ENCODE assay signal across 16 cellular contexts in the genomic region with DNA sequence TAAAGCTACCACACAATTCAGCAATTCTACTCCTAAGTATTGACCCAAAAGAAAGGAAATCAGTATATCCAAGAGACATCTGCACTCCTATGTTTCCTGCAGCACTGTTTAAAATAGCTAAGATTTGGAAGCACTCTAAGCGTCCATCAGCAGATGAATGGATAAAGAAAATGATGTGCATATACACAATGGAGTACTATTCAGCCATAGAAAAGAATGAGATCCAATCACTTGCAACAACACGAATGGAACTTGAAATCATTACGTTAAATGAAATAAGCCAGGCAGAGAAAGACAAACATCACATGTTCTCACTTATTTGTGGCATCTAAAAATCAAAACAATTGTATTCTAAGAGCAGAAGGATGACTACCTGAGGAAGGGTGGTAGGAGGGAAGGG. TPM values are rescaled to one million over a fixed set of nuclear protein-coding genes. Genes with fewer than 3 reads are reported as not detected.
DNase-seq lines count a peak whose midpoint lies in the region; ATAC-seq and TF ChIP-seq lines count a peak whose summit lies in the region.
"Had no signal": no experiment of that assay in that cellular context is flagged by ENCODE, and none has a peak within 500 bp of the region (broad histone marks: within the 10 kb centered on the region; RNA-seq: fewer than 3 reads in every experiment).

No MANE protein-coding gene starts in this region.

- no peak for ATAC-seq in activated T-cell treated with anti-CD3 and anti-CD28 coated beads, Interleukin-2, amount 50 U/mL, for 72 hours (replicated peaks in 1 of 2)
- ATAC-seq in effector memory CD8-positive, alpha-beta T cell (replicated peaks) = no peak
- no peak for ATAC-seq in stimulated activated effector memory CD8-positive, alpha-beta T cell treated with anti-CD3 and anti-CD28 coated beads, Interleukin-12 subunit alpha, Interleukin-12 subunit beta, amount 100 ng/mL, for 72 hours
- ATAC-seq: body of pancreas, left lung had no signal

- peaks cover 68% of the 10 kb centered on the region for H3K79me2 ChIP-seq in Loucy (ENCODE audit: insufficient read depth, low read length)

- H3K27ac Mint-ChIP-seq in activated T-cell treated with anti-CD3 and anti-CD28 coated beads, Interleukin-2, amount 50 U/mL, for 72 hours = peak overlapping the region; percentile 77
- peak overlapping the region; percentile 49 to 67 for H3K27ac Mint-ChIP-seq in effector memory CD8-positive, alpha-beta T cell
- H3K27ac Mint-ChIP-seq in stimulated activated effector memory CD8-positive, alpha-beta T cell treated with anti-CD3 and anti-CD28 coated beads, Interleukin-12 subunit alpha, Interleukin-12 subunit beta, amount 100 ng/mL, for 72 hours = peak overlapping the region; percentile 24
- H3K27ac Mint-ChIP-seq: endodermal cell had no signal

- H3K4me2 ChIP-seq in Loucy (ENCODE audit: low read depth, low read length, poor library complexity, severe bottlenecking) = peak overlapping the region; percentile 71

- H3K27ac ChIP-seq in stomach = no peak overlapping the region
- H3K27ac ChIP-seq: body of pancreas had no signal

- peak overlapping the region; percentile 95 to 98 for H3K4me3 Mint-ChIP-seq in activated T-cell treated with anti-CD3 and anti-CD28 coated beads, Interleukin-2, amount 50 U/mL, for 72 hours
- peak overlapping the region; percentile 97 to 99 for H3K4me3 Mint-ChIP-seq in effector memory CD8-positive, alpha-beta T cell
- peak overlapping the region; percentile 99 for H3K4me3 Mint-ChIP-seq in stimulated activated effector memory CD8-positive, alpha-beta T cell treated with anti-CD3 and anti-CD28 coated beads, Interleukin-12 subunit alpha, Interleukin-12 subunit beta, amount 100 ng/mL, for 72 hours
- H3K4me3 Mint-ChIP-seq: endodermal cell had no signal

- H3K9ac ChIP-seq in Loucy (ENCODE audit: low read depth, low read length, poor library complexity, severe bottlenecking) = peak overlapping the region; percentile 92

- H3K4me3 ChIP-seq in Loucy (ENCODE audit: low read length, poor library complexity, severe bottlenecking) = peak overlapping the region; percentile 79
- peak overlapping the region in 1 of 4 donors; percentile 72 for H3K4me3 ChIP-seq in stomach
- H3K4me3 ChIP-seq: body of pancreas had no signal

- H3K9me3 ChIP-seq in Loucy (ENCODE audit: insufficient read depth, low read depth, low read length) = peaks cover 5% of the 10 kb centered on the region
- peaks cover 0 to 5% (median 0%) of the 10 kb centered on the region in 4 donors for H3K9me3 ChIP-seq in stomach
- H3K9me3 ChIP-seq: left lung had no signal

- H3K36me3 ChIP-seq in Loucy (ENCODE audit: insufficient read depth, low read length) (peaks cover 9% of the 10 kb centered on the region), stomach (no peaks in the 10 kb centered on the region)

- H3K27me3 Mint-ChIP-seq in activated T-cell treated with anti-CD3 and anti-CD28 coated beads, Interleukin-2, amount 50 U/mL, for 72 hours (ENCODE audit: low read depth) = no peaks in the 10 kb centered on the region
- H3K27me3 Mint-ChIP-seq in effector memory CD8-positive, alpha-beta T cell = no peaks in the 10 kb centered on the region

- H3K4me1 ChIP-seq in Loucy (ENCODE audit: insufficient read depth, low read length, poor library complexity, severe bottlenecking) (peaks cover 48% of the 10 kb centered on the region), stomach (peaks cover 10 to 47% (median 33%) of the 10 kb centered on the region in 4 donors)

- intact Hi-C loops in stomach (cut with DNase I; ENCODE audit: low total_unique reads) = no loop called here

- H3K4me1 Mint-ChIP-seq in activated T-cell treated with anti-CD3 and anti-CD28 coated beads, Interleukin-2, amount 50 U/mL, for 72 hours (ENCODE audit: low read depth) = peaks cover 66% of the 10 kb centered on the region
- peaks cover 55 to 69% of the 10 kb centered on the region in 2 donors for H3K4me1 Mint-ChIP-seq in effector memory CD8-positive, alpha-beta T cell (ENCODE audit: low read depth in 2 of 2)
- H3K4me1 Mint-ChIP-seq in stimulated activated effector memory CD8-positive, alpha-beta T cell treated with anti-CD3 and anti-CD28 coated beads, Interleukin-12 subunit alpha, Interleukin-12 subunit beta, amount 100 ng/mL, for 72 hours = peaks cover 67% of the 10 kb centered on the region

- H4K20me1 ChIP-seq in Loucy (ENCODE audit: insufficient read depth, low read length, poor library complexity, severe bottlenecking) = peaks cover 36% of the 10 kb centered on the region

- no peak overlapping the region for H2AFZ ChIP-seq in Loucy (ENCODE audit: low read length)

- TF ChIP-seq CTCF in Loucy (conservative IDR thresholded peaks at IDR 0.05; ENCODE audit: low read length) (no peak), stomach (IDR thresholded peaks at IDR 0.05) (no peak)

- DNase-seq in activated T-cell treated with anti-CD3 and anti-CD28 coated beads, Interleukin-2, amount 50 U/mL, for 72 hours = no peak
- DNase-seq in activated T-cell treated with anti-CD3 and anti-CD28 coated beads for 4 hours (no peak), stomach (no peak), HCEC 1CT (no peak)
- no peak for DNase-seq in effector memory CD8-positive, alpha-beta T cell
- no peak for DNase-seq in stimulated activated effector memory CD8-positive, alpha-beta T cell treated with anti-CD3 and anti-CD28 coated beads, Interleukin-12 subunit alpha, Interleukin-12 subunit beta, amount 100 ng/mL, for 72 hours (ENCODE audit: low spot score in 2 of 2)
- DNase-seq in stimulated activated CD4-positive, alpha-beta T cell treated with anti-CD3 and anti-CD28 coated beads, Interleukin-1b, Interleukin-23, amount 100 ng/mL, for 48 hours = no peak
- DNase-seq: body of pancreas; EL; endodermal cell; left lung; occipital lobe; stimulated activated CD4-positive, alpha-beta T cell treated with anti-CD3 and anti-CD28 coated beads, Interleukin-15, amount 100 ng/mL, for 24 hours; stimulated activated CD8-positive, alpha-beta memory T cell treated with anti-CD3 and anti-CD28 coated beads, Interleukin-4, amount 100 ng/mL, for 48 hours had no signal

- WGBS in stomach, 5 donors = 56 to 72% (median 68%) methylated on average over 3 of the region's 3 CpGs

- H3K27me3 ChIP-seq in Loucy (ENCODE audit: insufficient read depth, low read length, poor library complexity, severe bottlenecking) = peaks cover 24% of the 10 kb centered on the region
- peaks cover 0 to 46% (median 15%) of the 10 kb centered on the region in 3 donors for H3K27me3 ChIP-seq in stomach
- H3K27me3 ChIP-seq: body of pancreas had no signal

- no peak for TF ChIP-seq POLR2A in stomach (IDR thresholded peaks at IDR 0.05)

- H3K9me2 ChIP-seq in Loucy (replicated peaks; ENCODE audit: low read depth, low read length) = no peaks in the 10 kb centered on the region

- peaks cover 25 to 33% of the 10 kb centered on the region in 2 donors for H3K36me3 Mint-ChIP-seq in activated T-cell treated with anti-CD3 and anti-CD28 coated beads, Interleukin-2, amount 50 U/mL, for 72 hours (ENCODE audit: insufficient read depth in 2 of 2)
- H3K36me3 Mint-ChIP-seq in effector memory CD8-positive, alpha-beta T cell (ENCODE audit: insufficient read depth) = peaks cover 27% of the 10 kb centered on the region
- peaks cover 78% of the 10 kb centered on the region for H3K36me3 Mint-ChIP-seq in stimulated activated effector memory CD8-positive, alpha-beta T cell treated with anti-CD3 and anti-CD28 coated beads, Interleukin-12 subunit alpha, Interleukin-12 subunit beta, amount 100 ng/mL, for 72 hours

- H3K9me3 Mint-ChIP-seq in activated T-cell treated with anti-CD3 and anti-CD28 coated beads, Interleukin-2, amount 50 U/mL, for 72 hours = peaks cover 9% of the 10 kb centered on the region in 2 donors
- H3K9me3 Mint-ChIP-seq in effector memory CD8-positive, alpha-beta T cell = peaks cover 0 to 1% of the 10 kb centered on the region in 2 donors
- peaks cover 10% of the 10 kb centered on the region for H3K9me3 Mint-ChIP-seq in stimulated activated effector memory CD8-positive, alpha-beta T cell treated with anti-CD3 and anti-CD28 coated beads, Interleukin-12 subunit alpha, Interleukin-12 subunit beta, amount 100 ng/mL, for 72 hours

- peaks cover 10% of the 10 kb centered on the region; the same call in 1 of the 2 replicates for H3F3A ChIP-seq in Loucy (ENCODE audit: low read depth)

- TF ChIP-seq EP300 in stomach (IDR thresholded peaks at IDR 0.05) = no peak

RNA-seq across cellular contexts. Expression of a gene that starts 1.5 kb away (rescaled TPM):
- total RNA-seq in activated T-cell treated with anti-CD3 and anti-CD28 coated beads, Interleukin-2, amount 50 U/mL, for 72 hours = 10 to 100 TPM; 37.1 to 64.7 TPM
- total RNA-seq in stomach = 10 to 100 TPM in 2 of 5 donors, 1 to 10 TPM in 2, under 1 TPM in 1; 0.89 to 38.5 (median 7.2) TPM
- polyA plus RNA-seq in stomach = 1 to 10 TPM; 2.4 to 7.8 (median 4.9) TPM
- total RNA-seq: OCI-LY7 had no signal

Comparison
In these comparisons a context has a peak if more than half of its experiments do, and no peak if none do; other contexts are left out.
1. H3K27ac Mint-ChIP-seq: peak in every context shown above with its lines; median percentile 77 in activated T-cell treated with anti-CD3 and anti-CD28 coated beads, Interleukin-2, amount 50 U/mL, for 72 hours; 58 in effector memory CD8-positive, alpha-beta T cell; 24 in stimulated activated effector memory CD8-positive, alpha-beta T cell treated with anti-CD3 and anti-CD28 coated beads, Interleukin-12 subunit alpha, Interleukin-12 subunit beta, amount 100 ng/mL, for 72 hours.